18 cellular contexts compared by ENCODE assay signal in genomic region chr1:244413736-244414135, GRCh38.
"Had no signal": no experiment of that assay in that cellular context is flagged by ENCODE, and none has a peak within 500 bp of the region (broad histone marks: within the 10 kb centered on the region; RNA-seq: fewer than 3 reads in every experiment).

No MANE protein-coding gene starts in this region.

- ATAC-seq: left ventricle myocardium superior; natural killer cell; stimulated activated effector memory CD8-positive, alpha-beta T cell treated with anti-CD3 and anti-CD28 coated beads, Interleukin-12 subunit alpha, Interleukin-12 subunit beta, amount 100 ng/mL, for 72 hours had no signal

- H3K27me3 ChIP-seq: breast epithelium, esophagus muscularis mucosa, foreskin keratinocyte, thyroid gland had no signal

- H3K27ac Mint-ChIP-seq: activated naive CD8-positive, alpha-beta T cell treated with anti-CD3 and anti-CD28 coated beads, Interleukin-2, amount 10 ng/mL, durations not matched to agents 7 days and 5 days; stimulated activated effector memory CD8-positive, alpha-beta T cell treated with anti-CD3 and anti-CD28 coated beads, Interleukin-12 subunit alpha, Interleukin-12 subunit beta, amount 100 ng/mL, for 72 hours; T-helper 2 cell treated with Interferon-gamma antibody and Interleukin-4, amounts not matched to agents 5 μg/mL and 100 μg/mL, for 36 hours had no signal

- H3K4me3 ChIP-seq: breast epithelium, esophagus muscularis mucosa, thyroid gland had no signal

- H3K9me3 Mint-ChIP-seq: activated naive CD8-positive, alpha-beta T cell treated with anti-CD3 and anti-CD28 coated beads, Interleukin-2, amount 10 ng/mL, durations not matched to agents 7 days and 5 days; natural killer cell; stimulated activated effector memory CD8-positive, alpha-beta T cell treated with anti-CD3 and anti-CD28 coated beads, Interleukin-12 subunit alpha, Interleukin-12 subunit beta, amount 100 ng/mL, for 72 hours; T-helper 2 cell treated with Interferon-gamma antibody and Interleukin-4, amounts not matched to agents 5 μg/mL and 100 μg/mL, for 36 hours had no signal

- H3K27me3 Mint-ChIP-seq: activated naive CD8-positive, alpha-beta T cell treated with anti-CD3 and anti-CD28 coated beads, Interleukin-2, amount 10 ng/mL, durations not matched to agents 7 days and 5 days had no signal

- DNase-seq: activated CD4-positive, alpha-beta T cell treated with anti-CD3 and anti-CD28 coated beads, Interleukin-2, amount 50 U/mL, for 4 hours; activated CD4-positive, CD25-positive, alpha-beta regulatory T cell; activated CD8-positive, alpha-beta memory T cell treated with anti-CD3 and anti-CD28 coated beads, Interleukin-2, amount 50 U/mL, for 4 hours; activated effector memory CD4-positive, alpha-beta T cell treated with Interleukin-2 at 50 U/mL for 16 hours; activated naive CD8-positive, alpha-beta T cell treated with anti-CD3 and anti-CD28 coated beads, Interleukin-2, amount 10 ng/mL, durations not matched to agents 7 days and 5 days; aorta; glutamatergic neuron; left ventricle myocardium superior; mesendoderm; natural killer cell; retina; stimulated activated CD4-positive, alpha-beta T cell treated with anti-CD3 and anti-CD28 coated beads, Interleukin-12 subunit alpha, Interleukin-12 subunit beta, amount 100 ng/mL, for 4 hours; thyroid gland had no signal

- H3K4me3 Mint-ChIP-seq: activated naive CD8-positive, alpha-beta T cell treated with anti-CD3 and anti-CD28 coated beads, Interleukin-2, amount 10 ng/mL, durations not matched to agents 7 days and 5 days; natural killer cell; stimulated activated effector memory CD8-positive, alpha-beta T cell treated with anti-CD3 and anti-CD28 coated beads, Interleukin-12 subunit alpha, Interleukin-12 subunit beta, amount 100 ng/mL, for 72 hours; T-helper 2 cell treated with Interferon-gamma antibody and Interleukin-4, amounts not matched to agents 5 μg/mL and 100 μg/mL, for 36 hours had no signal

- H3K27ac ChIP-seq: breast epithelium, esophagus muscularis mucosa, foreskin keratinocyte, thyroid gland had no signal
